In the genomic region with DNA sequence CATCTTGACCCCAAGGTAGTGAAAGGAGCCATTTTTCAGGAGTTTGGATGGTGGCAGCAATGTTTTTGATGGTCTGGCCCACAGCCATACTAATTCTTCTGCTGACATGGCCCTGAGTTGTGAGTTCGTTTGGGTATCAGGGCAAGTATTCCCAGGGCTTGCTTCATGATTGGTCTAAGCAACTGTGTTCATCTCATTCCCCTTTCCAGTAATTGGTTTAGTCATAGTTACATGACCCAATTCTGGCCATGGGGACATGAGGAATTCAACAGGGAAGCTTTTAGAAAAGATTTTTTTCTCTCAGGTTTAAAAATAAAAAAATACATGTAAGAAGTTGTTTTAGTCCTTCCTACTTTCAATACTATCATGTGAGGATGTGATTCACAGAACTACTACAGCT, we compare ENCODE assay signal across 26 cellular contexts.
"Had no signal": no experiment of that assay in that cellular context is flagged by ENCODE, and none has a peak within 500 bp of the region (broad histone marks: within the 10 kb centered on the region; RNA-seq: fewer than 3 reads in every experiment).

No MANE protein-coding gene starts in this region.

- H3K4me2 ChIP-seq: smooth muscle cell had no signal

- H3K27me3 ChIP-seq: heart left ventricle, left lung, ovary, suprapubic skin, tibial artery, upper lobe of right lung had no signal

- H3K9me3 ChIP-seq: heart left ventricle, left lung, lower lobe of right lung, ovary, prostate gland, suprapubic skin, thoracic aorta, tibial artery, upper lobe of right lung had no signal

- H3K36me3 ChIP-seq: heart left ventricle, left lung, lower lobe of right lung, ovary, prostate gland, suprapubic skin, thoracic aorta, tibial artery, upper lobe of right lung had no signal

- DNase-seq: heart left ventricle; hypothalamus; immature natural killer cell; kidney; left colon; left lung; lower lobe of right lung; mammary epithelial cell; mesenchymal stem cell; naive thymus-derived CD4-positive, alpha-beta T cell; ovary; posterior cingulate gyrus; retina; right cardiac atrium; stimulated activated CD4-positive, alpha-beta T cell treated with anti-CD3 and anti-CD28 coated beads, Interleukin-1b, Interleukin-23, amount 100 ng/mL, for 48 hours; stimulated activated CD4-positive, alpha-beta T cell treated with anti-CD3 and anti-CD28 coated beads, Interleukin-2, amount 100 ng/mL, for 48 hours; stimulated activated CD4-positive, alpha-beta T cell treated with anti-CD3 and anti-CD28 coated beads, Interleukin-4, amount 100 ng/mL, for 4 hours; stimulated activated CD8-positive, alpha-beta memory T cell treated with anti-CD3 and anti-CD28 coated beads, Interleukin-4, amount 100 ng/mL, for 48 hours; stimulated activated naive CD4-positive, alpha-beta T cell treated with Interleukin-2 at 50 U/mL for 16 hours; stimulated activated naive CD8-positive, alpha-beta T cell treated with anti-CD3 and anti-CD28 coated beads, Interleukin-15, amount 100 ng/mL, for 72 hours; tibial artery; upper lobe of right lung had no signal

- H3K4me1 ChIP-seq: heart left ventricle, left lung, lower lobe of right lung, prostate gland, suprapubic skin, tibial artery, upper lobe of right lung had no signal

- H3K4me3 ChIP-seq: heart left ventricle, left lung, lower lobe of right lung, ovary, prostate gland, smooth muscle cell, suprapubic skin, thoracic aorta, tibial artery, upper lobe of right lung had no signal

- H3K27ac ChIP-seq: heart left ventricle, left lung, lower lobe of right lung, ovary, prostate gland, suprapubic skin, thoracic aorta, tibial artery, upper lobe of right lung had no signal
